Comparison of ENCODE assay signal across 16 cellular contexts in the genomic region with DNA sequence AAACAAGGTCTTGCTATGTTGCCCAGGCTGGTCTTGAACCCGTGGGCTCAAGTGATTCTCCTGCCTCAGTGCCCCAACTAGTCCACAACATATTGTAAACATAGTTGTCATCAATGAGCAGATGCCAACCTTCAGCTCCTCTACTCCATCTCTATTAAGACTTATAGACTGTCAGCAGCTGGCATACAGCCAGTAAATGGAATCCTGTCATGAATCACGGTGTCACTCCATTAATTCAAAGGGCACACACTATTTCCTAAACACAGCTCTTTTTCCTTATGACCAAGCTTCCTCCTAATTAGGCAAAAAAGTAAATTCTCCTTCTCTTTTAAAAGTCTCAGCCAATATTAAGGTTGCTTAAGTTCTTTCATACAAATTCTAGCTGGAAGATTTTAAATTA.
A peak's percentile ranks its signal among the peaks of the same experiment; 100 is the strongest.
DNase-seq lines count a peak whose midpoint lies in the region; ATAC-seq and TF ChIP-seq lines count a peak whose summit lies in the region.
"Had no signal": no experiment of that assay in that cellular context is flagged by ENCODE, and none has a peak within 500 bp of the region (broad histone marks: within the 10 kb centered on the region; RNA-seq: fewer than 3 reads in every experiment).

No MANE protein-coding gene starts in this region.

- CTCF ChIA-PET in Calu3 (lab: Charles Lee) = no interaction called here

- no peaks in the 10 kb centered on the region for H3K9me3 ChIP-seq in OCI-LY3 (ENCODE audit: insufficient read depth, low read length)
- H3K9me3 ChIP-seq: BLaER1 treated with 17β-estradiol and CSF1 and Interleukin-3, amounts not matched to agents 10 nM and 100 nM; tibial artery had no signal

- H3K9me3 Mint-ChIP-seq in Calu3 (ENCODE audit: low read depth, unreplicated experiment) = no peaks in the 10 kb centered on the region
- H3K9me3 Mint-ChIP-seq in HFFc6 = no peaks in the 10 kb centered on the region
- H3K9me3 Mint-ChIP-seq: dendritic cell treated with granulocyte-macrophage colony-stimulating factor and Interleukin-4, amounts not matched to agents 40 ng/mL and 50 ng/mL, for 4 days; neural progenitor cell had no signal

- no peaks in the 10 kb centered on the region for H3K27me3 ChIP-seq in OCI-LY3 (ENCODE audit: low read depth, low read length)
- H3K27me3 ChIP-seq: BLaER1 treated with 17β-estradiol and CSF1 and Interleukin-3, amounts not matched to agents 10 nM and 100 nM; neural progenitor cell; tibial artery had no signal

- BruUV-seq in Calu3 (replicated peaks; lab: Mats Ljungman, UMichigan) = no TSS peak

- H3K4me2 ChIP-seq in OCI-LY3 (ENCODE audit: low read length) = peak overlapping the region; percentile 73
- H3K4me2 ChIP-seq: neural progenitor cell had no signal

- 0 out of 2 replicates have a peak overlapping the region, but pooled peaks have one; percentile 47 for H3K4me3 ChIP-seq in OCI-LY3 (ENCODE audit: low read length)
- no peak overlapping the region for H3K4me3 ChIP-seq in foreskin fibroblast (ENCODE audit: low read depth in 1 of 2, low read length in 2 of 2)
- H3K4me3 ChIP-seq: BLaER1 treated with 17β-estradiol and CSF1 and Interleukin-3, amounts not matched to agents 10 nM and 100 nM; neural progenitor cell; tibial artery had no signal

- TF ChIP-seq CTCF in Calu3 (IDR thresholded peaks at IDR 0.05; ENCODE audit: unreplicated experiment) = no peak
- TF ChIP-seq CTCF in OCI-LY3 (IDR thresholded peaks at IDR 0.05; ENCODE audit: low read depth, low read length) = no peak
- TF ChIP-seq CTCF in foreskin fibroblast (IDR thresholded peaks at IDR 0.05; ENCODE audit: low read depth, low read length) = no peak
- TF ChIP-seq CTCF in HFFc6 (IDR thresholded peaks at IDR 0.05) = no peak

- H4K20me1 ChIP-seq in OCI-LY3 (ENCODE audit: insufficient read depth, low read length) = no peaks in the 10 kb centered on the region

- no peaks in the 10 kb centered on the region for H3K36me3 Mint-ChIP-seq in Calu3 (ENCODE audit: insufficient read depth, unreplicated experiment)
- no peaks in the 10 kb centered on the region for H3K36me3 Mint-ChIP-seq in HFFc6 (ENCODE audit: low read depth)
- H3K36me3 Mint-ChIP-seq: neural progenitor cell had no signal

- H3K4me1 ChIP-seq in OCI-LY3 (ENCODE audit: low read length) = peaks cover 100% of the 10 kb centered on the region
- H3K4me1 ChIP-seq: neural progenitor cell had no signal

- DNase-seq in Calu3 (peak; percentile 24), HCEC 1CT (peak; percentile 24), foreskin fibroblast (peak; percentile 33 to 60), HFFc6 (no peak), COR-L47 (lab: John Stamatoyannopoulos, UW) (no peak)
- DNase-seq: activated gamma-delta T cell treated with Interleukin-2 at 50 U/mL for 16 hours, GDM1, mesendoderm, NCI-H1092, right cardiac atrium, tibial artery had no signal

- H3K27ac Mint-ChIP-seq in Calu3 (ENCODE audit: unreplicated experiment) = no peak overlapping the region
- no peak overlapping the region for H3K27ac Mint-ChIP-seq in HFFc6
- H3K27ac Mint-ChIP-seq: dendritic cell treated with granulocyte-macrophage colony-stimulating factor and Interleukin-4, amounts not matched to agents 40 ng/mL and 50 ng/mL, for 4 days; neural progenitor cell had no signal

- no peak overlapping the region for H3K4me3 Mint-ChIP-seq in Calu3 (ENCODE audit: low read depth, unreplicated experiment)
- no peak overlapping the region for H3K4me3 Mint-ChIP-seq in HFFc6
- H3K4me3 Mint-ChIP-seq: dendritic cell treated with granulocyte-macrophage colony-stimulating factor and Interleukin-4, amounts not matched to agents 40 ng/mL and 50 ng/mL, for 4 days; neural progenitor cell had no signal

- no peak overlapping the region; the same call in 1 of the 2 replicates for H3K9ac ChIP-seq in OCI-LY3 (ENCODE audit: low read length)
- H3K9ac ChIP-seq: BLaER1 treated with 17β-estradiol and CSF1 and Interleukin-3, amounts not matched to agents 10 nM and 100 nM; neural progenitor cell had no signal

- no peak for ATAC-seq in GM21786 (IDR thresholded peaks at IDR 0.05; ENCODE audit: unreplicated experiment)
- ATAC-seq: right cardiac atrium had no signal

- intact Hi-C loops in Calu3 (cut with micrococcal nuclease; ENCODE audit: unreplicated experiment) = no loop called here

- H2AFZ ChIP-seq in OCI-LY3 (ENCODE audit: low read depth, low read length) = no peak overlapping the region
- H2AFZ ChIP-seq: neural progenitor cell had no signal

- H3K27me3 Mint-ChIP-seq in Calu3 (ENCODE audit: unreplicated experiment) (no peaks in the 10 kb centered on the region), HFFc6 (ENCODE audit: insufficient read depth) (no peaks in the 10 kb centered on the region)
- H3K27me3 Mint-ChIP-seq: dendritic cell treated with granulocyte-macrophage colony-stimulating factor and Interleukin-4, amounts not matched to agents 40 ng/mL and 50 ng/mL, for 4 days had no signal

- peaks cover 67% of the 10 kb centered on the region for H3K79me2 ChIP-seq in OCI-LY3 (ENCODE audit: low read length)

- peaks cover 14% of the 10 kb centered on the region for H3K4me1 Mint-ChIP-seq in Calu3 (ENCODE audit: low read depth, unreplicated experiment)
- peaks cover 34% of the 10 kb centered on the region for H3K4me1 Mint-ChIP-seq in HFFc6 (ENCODE audit: low read depth)
- H3K4me1 Mint-ChIP-seq: neural progenitor cell had no signal

- peaks cover 4% of the 10 kb centered on the region for H3K36me3 ChIP-seq in OCI-LY3 (replicated peaks; ENCODE audit: low read depth, low read length)
- H3K36me3 ChIP-seq: neural progenitor cell, tibial artery had no signal

- peak overlapping the region; percentile 83 for H3K27ac ChIP-seq in OCI-LY3 (ENCODE audit: low read length)
- H3K27ac ChIP-seq: BLaER1 treated with 17β-estradiol and CSF1 and Interleukin-3, amounts not matched to agents 10 nM and 100 nM; neural progenitor cell; tibial artery had no signal

Comparison
In these comparisons a context has a peak if more than half of its experiments do, and no peak if none do; other contexts are left out.
1. DNase-seq: peak in Calu3 (single experiment), HCEC 1CT (single experiment) and foreskin fibroblast (2 of 2); none in HFFc6 (single experiment) and COR-L47 (single experiment).